Comparison of ENCODE assay signal across 11 cellular contexts in genomic region chr12:113867258-113867657, GRCh38.
DNase-seq lines count a peak whose midpoint lies in the region; TF ChIP-seq lines count a peak whose summit lies in the region.
"Had no signal": no experiment of that assay in that cellular context is flagged by ENCODE, and none has a peak within 500 bp of the region (broad histone marks: within the 10 kb centered on the region; RNA-seq: fewer than 3 reads in every experiment).

No MANE protein-coding gene starts in this region.

- CTCF ChIA-PET in BJ (lab: Yijun Ruan, JAX) = interaction anchor here (1.0 to 2.4 kb wide), 7 partner anchors 10 to 58 kb away, joined by 3 to 13 read pairs (median 3); no protein-coding TSS in a partner anchor

- H3K4me1 ChIP-seq in HAP-1 = no peaks in the 10 kb centered on the region

- no peaks in the 10 kb centered on the region for H3K27me3 ChIP-seq in BJ (ENCODE audit: control insufficient read depth, insufficient read depth, low read length)
- H3K27me3 ChIP-seq in HAP-1 (ENCODE audit: low read depth) = no peaks in the 10 kb centered on the region
- H3K27me3 ChIP-seq: Peyer's patch had no signal

- H3K9me3 ChIP-seq in HAP-1 = no peaks in the 10 kb centered on the region
- H3K9me3 ChIP-seq: Peyer's patch had no signal

- peak; percentile 48 for TF ChIP-seq CTCF in BJ (IDR thresholded peaks at IDR 0.05; ENCODE audit: insufficient read depth, low read depth, low read length)
- TF ChIP-seq CTCF in VCaP (conservative IDR thresholded peaks at IDR 0.05) = peak; percentile 67

- H3K27ac ChIP-seq in VCaP = no peak overlapping the region
- H3K27ac ChIP-seq: Peyer's patch had no signal

- POLR2A ChIA-PET in BJ (lab: Charles Lee) = no interaction called here

- no peak overlapping the region for H3K4me3 ChIP-seq in BJ (ENCODE audit: low read depth, low read length)
- H3K4me3 ChIP-seq in HAP-1 = no peak overlapping the region
- H3K4me3 ChIP-seq: Peyer's patch had no signal

- DNase-seq in BJ (ENCODE audit: low read depth) = no peak
- peak; percentile 29 to 64 for DNase-seq in HAP-1 (ENCODE audit: low spot score in 2 of 2)
- peak; percentile 79 for DNase-seq in islet precursor cell
- no peak for DNase-seq in OCI-M2 (lab: John Stamatoyannopoulos, UW; ENCODE audit: unreplicated experiment)
- no peak for DNase-seq in medulla oblongata (ENCODE audit: extremely low spot score)
- DNase-seq in NCI-H2227 treated with DMSO at 0.1 percent for 48 hours (lab: John Stamatoyannopoulos, UW) = no peak
- no peak for DNase-seq in SW480 (ENCODE audit: low spot score)
- DNase-seq: activated CD4-positive, alpha-beta memory T cell treated with anti-CD3 and anti-CD28 coated beads for 36 hours; amniotic stem cell; Peyer's patch had no signal

- in situ Hi-C loops in HAP-1 (cut with MboI; ENCODE audit: low sequenced_read_pairs) = no loop called here

- H3K36me3 ChIP-seq in BJ (ENCODE audit: control insufficient read depth, insufficient read depth, low read length) = no peaks in the 10 kb centered on the region; the same call in 1 of the 2 replicates
- H3K36me3 ChIP-seq in HAP-1 (replicated peaks) = no peaks in the 10 kb centered on the region
- H3K36me3 ChIP-seq: Peyer's patch had no signal

Comparison
In these comparisons a context has a peak if more than half of its experiments do, and no peak if none do; other contexts are left out.
1. DNase-seq: peak in HAP-1 (2 of 2) and islet precursor cell (single experiment); none in BJ (single experiment), OCI-M2 (single experiment), medulla oblongata (single experiment), NCI-H2227 treated with DMSO at 0.1 percent for 48 hours (single experiment) and SW480 (single experiment).